Comparison of ENCODE assay signal across 16 cellular contexts in genomic region chr2:78757191-78757590, GRCh38.
DNase-seq lines count a peak whose midpoint lies in the region; ATAC-seq, FAIRE-seq and TF ChIP-seq lines count a peak whose summit lies in the region.
"Had no signal": no experiment of that assay in that cellular context is flagged by ENCODE, and none has a peak within 500 bp of the region (broad histone marks: within the 10 kb centered on the region; RNA-seq: fewer than 3 reads in every experiment).

No MANE protein-coding gene starts in this region.

- H3K23me2 ChIP-seq in H1 (ENCODE audit: low read depth, low read length): no peaks in the 10 kb centered on the region

- H3K4me3 ChIP-seq in GM23338 (no peak overlapping the region), H1 (ENCODE audit: extremely low read depth in 1 of 4, insufficient read depth in 2 of 4, low read depth in 3 of 4, low read length in 4 of 4) (no peak overlapping the region), rectal smooth muscle tissue (ENCODE audit: low read length) (no peak overlapping the region), tibial nerve (no peak overlapping the region)
- H3K4me3 ChIP-seq: BLaER1 had no signal

- no peak overlapping the region for H2AFZ ChIP-seq in GM23338
- no peak overlapping the region for H2AFZ ChIP-seq in H1 (ENCODE audit: low read length)

- no peaks in the 10 kb centered on the region for H3K79me1 ChIP-seq in H1 (ENCODE audit: low read depth, low read length)

- H3K9ac ChIP-seq in H1 (replicated peaks in 1 of 4; ENCODE audit: extremely low read depth in 1 of 4, low read depth in 3 of 4, low read length in 3 of 4) (no peak overlapping the region), rectal smooth muscle tissue (ENCODE audit: low read length) (no peak overlapping the region)
- H3K9ac ChIP-seq: BLaER1 had no signal

- TF ChIP-seq POLR2A in H1 (IDR thresholded peaks at IDR 0.05; ENCODE audit: control extremely low read depth in 1 of 2, low read depth in 2 of 2, low read length in 2 of 2): no peak
- TF ChIP-seq POLR2A in tibial nerve (IDR thresholded peaks at IDR 0.05): no peak

- DNase-seq in GM23338 (ENCODE audit: low spot score) (peak; percentile 59), H1 (ENCODE audit: low read depth in 1 of 2, low spot score in 2 of 2) (peak in 1 of 2 experiments; percentile 13), amygdala (lab: John Stamatoyannopoulos, UW) (no peak), tibial nerve (ENCODE audit: low spot score in 2 of 2) (no peak)
- DNase-seq: 8988T; AML-193; Caco-2; CD8-positive, alpha-beta memory T cell; HCEC 1CT; HFFc6 had no signal

- H3K4me1 ChIP-seq in GM23338 (ENCODE audit: insufficient read depth): peaks cover 4% of the 10 kb centered on the region; the same call in 1 of the 2 replicates
- peaks cover 2 to 8% (median 5%) of the 10 kb centered on the region in 4 experiments; a peak in 4 of 7 replicates for H3K4me1 ChIP-seq in H1 (replicated peaks in 1 of 4; ENCODE audit: control insufficient read depth in 3 of 4, insufficient read depth in 4 of 4, low read length in 3 of 4)
- H3K4me1 ChIP-seq in rectal smooth muscle tissue (ENCODE audit: control insufficient read depth, insufficient read depth, low read length): peaks cover 2% of the 10 kb centered on the region
- no peaks in the 10 kb centered on the region for H3K4me1 ChIP-seq in tibial nerve
- H3K4me1 ChIP-seq: BLaER1, Caco-2 had no signal

- H2BK20ac ChIP-seq in H1 (ENCODE audit: low read length): no peak overlapping the region

- H2BK120ac ChIP-seq in H1 (replicated peaks; ENCODE audit: low read depth, low read length): no peak overlapping the region

- no peaks in the 10 kb centered on the region; the same call in 1 of the 2 replicates for H3K9me2 ChIP-seq in GM23338 (ENCODE audit: insufficient read depth)

- no peak for TF ChIP-seq RAD21 in H1 (IDR thresholded peaks at IDR 0.05 in 1 of 2, conservative IDR thresholded peaks at IDR 0.05 in 1 of 2; ENCODE audit: low read depth in 2 of 2, low read length in 2 of 2)

- H3K4me3 Mint-ChIP-seq in GM23338 (no peak overlapping the region), nephron (no peak overlapping the region)
- H3K4me3 Mint-ChIP-seq: CD8-positive, alpha-beta memory T cell; HFFc6 had no signal

- CTCF ChIA-PET in H1 (lab: Charles Lee; ENCODE audit: partially characterized antibody): no interaction called here

- peak; percentile 81 for FAIRE-seq in H1 (lab: Jason Lieb, UNC)
- FAIRE-seq: GM18507 had no signal

- TF ChIP-seq EP300 in H1 (IDR thresholded peaks at IDR 0.05; ENCODE audit: borderline replicate concordance in 1 of 2, low read depth in 2 of 2, low read length in 2 of 2) (no peak), tibial nerve (IDR thresholded peaks at IDR 0.05) (no peak)

- H2BK15ac ChIP-seq in H1 (ENCODE audit: low read length): no peak overlapping the region

- H4K20me1 ChIP-seq in GM23338 (replicated peaks; ENCODE audit: insufficient read depth): no peaks in the 10 kb centered on the region
- no peaks in the 10 kb centered on the region for H4K20me1 ChIP-seq in H1 (replicated peaks in 1 of 2; ENCODE audit: control insufficient read depth in 1 of 2, insufficient read depth in 2 of 2, low read length in 2 of 2)
- H4K20me1 ChIP-seq: BLaER1 had no signal

- H3K27me3 Mint-ChIP-seq in GM23338 (ENCODE audit: insufficient read depth, low read depth, poor library complexity) (peaks cover 12% of the 10 kb centered on the region), nephron (ENCODE audit: low read depth) (peaks cover 7% of the 10 kb centered on the region)

- H3K36me3 ChIP-seq in GM23338 (ENCODE audit: insufficient read depth) (no peaks in the 10 kb centered on the region), H1 (ENCODE audit: control insufficient read depth in 2 of 4, insufficient read depth in 4 of 4, low read length in 3 of 4) (no peaks in the 10 kb centered on the region), rectal smooth muscle tissue (ENCODE audit: control insufficient read depth, insufficient read depth, low read length) (no peaks in the 10 kb centered on the region), tibial nerve (no peaks in the 10 kb centered on the region)
- H3K36me3 ChIP-seq: BLaER1 had no signal

- H4K91ac ChIP-seq in H1 (replicated peaks; ENCODE audit: insufficient read length, low read length): no peak overlapping the region

- TF ChIP-seq CTCF in GM23338 (conservative IDR thresholded peaks at IDR 0.05; ENCODE audit: low read depth in 2 of 2): no peak
- no peak for TF ChIP-seq CTCF in H1 (IDR thresholded peaks at IDR 0.05; ENCODE audit: control extremely low read depth in 1 of 3, insufficient read depth in 1 of 3, low read depth in 1 of 3, low read length in 3 of 3)
- no peak for TF ChIP-seq CTCF in nephron (IDR thresholded peaks at IDR 0.05; ENCODE audit: unreplicated experiment in 3 of 3)
- no peak for TF ChIP-seq CTCF in tibial nerve (IDR thresholded peaks at IDR 0.05)

- no peak overlapping the region for H4K8ac ChIP-seq in H1 (ENCODE audit: extremely low read depth, insufficient read depth, low read length)

- H3K27me3 ChIP-seq in GM23338 (ENCODE audit: insufficient read depth) (no peaks in the 10 kb centered on the region), H1 (replicated peaks in 1 of 4; ENCODE audit: control insufficient read depth in 3 of 4, extremely low read depth in 1 of 4, insufficient read depth in 3 of 4, low read length in 3 of 4) (no peaks in the 10 kb centered on the region; a peak in 1 of 7 replicates), rectal smooth muscle tissue (ENCODE audit: control insufficient read depth, insufficient read depth, low read length) (no peaks in the 10 kb centered on the region), tibial nerve (no peaks in the 10 kb centered on the region)
- H3K27me3 ChIP-seq: BLaER1 had no signal

- no peak overlapping the region for H3K27ac ChIP-seq in GM23338 (ENCODE audit: low read depth)
- no peak overlapping the region for H3K27ac ChIP-seq in H1 (ENCODE audit: low read depth, low read length)
- peak overlapping the region; percentile 21 for H3K27ac ChIP-seq in rectal smooth muscle tissue (ENCODE audit: low read depth, low read length)
- no peak overlapping the region for H3K27ac ChIP-seq in tibial nerve
- H3K27ac ChIP-seq: BLaER1, HL-60 had no signal

- H3K27ac Mint-ChIP-seq in GM23338 (no peak overlapping the region), nephron (peak overlapping the region in 2 of 3 experiments; percentile 43 to 68)
- H3K27ac Mint-ChIP-seq: CD8-positive, alpha-beta memory T cell; HFFc6 had no signal

- peaks cover 37% of the 10 kb centered on the region for H3K9me3 Mint-ChIP-seq in GM23338
- peaks cover 20% of the 10 kb centered on the region for H3K9me3 Mint-ChIP-seq in nephron

- no peak overlapping the region for H2BK12ac ChIP-seq in H1 (ENCODE audit: low read depth, low read length)

- H3K4me2 ChIP-seq in GM23338 (no peak overlapping the region), H1 (ENCODE audit: insufficient read depth in 1 of 2, low read depth in 2 of 2, low read length in 2 of 2) (no peak overlapping the region)
- H3K4me2 ChIP-seq: BLaER1 had no signal

- no peaks in the 10 kb centered on the region for H3F3A ChIP-seq in GM23338 (replicated peaks; ENCODE audit: low read depth)

- no peak overlapping the region for H3K4ac ChIP-seq in H1 (replicated peaks; ENCODE audit: insufficient read length, low read depth, low read length)

- peaks cover 22% of the 10 kb centered on the region for H3K4me1 Mint-ChIP-seq in GM23338
- H3K4me1 Mint-ChIP-seq in nephron: peaks cover 5% of the 10 kb centered on the region
- H3K4me1 Mint-ChIP-seq: CD8-positive, alpha-beta memory T cell had no signal

- H3K36me3 Mint-ChIP-seq in GM23338 (ENCODE audit: low read depth) (peaks cover 21% of the 10 kb centered on the region), nephron (ENCODE audit: low read depth) (no peaks in the 10 kb centered on the region)

- no peak overlapping the region for H3K56ac ChIP-seq in H1 (replicated peaks; ENCODE audit: insufficient read length, low read depth, low read length)

- H3K18ac ChIP-seq in H1 (ENCODE audit: extremely low read depth, low read length): no peak overlapping the region

- ATAC-seq in GM23338: peak; percentile 62
- no peak for ATAC-seq in GM19397 (IDR thresholded peaks at IDR 0.05; ENCODE audit: unreplicated experiment)

- 80% methylated on average over 1 of the region's 1 CpG; no CpG with 5 or more reads in 1 of the 2 experiments for WGBS in H1 (ENCODE audit: extremely low coverage in 1 of 2, insufficient coverage in 1 of 2, insufficient read length in 1 of 2, insufficient replicate concordance in 2 of 2, low coverage in 1 of 2, low lambda C conversion rate in 2 of 2, missing lambda C conversion rate in 1 of 2), 2 experiments
- 10 to 27% methylated on average over 1 of the region's 1 CpG for WGBS in tibial nerve, 2 donors

- no peak overlapping the region for H3K23ac ChIP-seq in H1 (ENCODE audit: insufficient read length)

- H4K5ac ChIP-seq in H1 (ENCODE audit: insufficient read length, low read depth, low read length): no peak overlapping the region

- H3K79me2 ChIP-seq in GM23338 (replicated peaks; ENCODE audit: insufficient read depth): no peaks in the 10 kb centered on the region
- H3K79me2 ChIP-seq in H1 (ENCODE audit: control insufficient read depth in 1 of 2, insufficient read depth in 2 of 2, low read length in 2 of 2): no peaks in the 10 kb centered on the region

- no peak overlapping the region for H2AK5ac ChIP-seq in H1 (ENCODE audit: low read depth, low read length)

- no peak overlapping the region for H3K14ac ChIP-seq in H1 (ENCODE audit: insufficient read length)

- POLR2A ChIA-PET in H1 (lab: Charles Lee; ENCODE audit: partially characterized antibody): no interaction called here

- no peak overlapping the region for H2BK5ac ChIP-seq in H1 (ENCODE audit: low read depth, low read length)

- peaks cover 0 to 2% of the 10 kb centered on the region in 2 experiments; a peak in 2 of 4 replicates for H3K9me3 ChIP-seq in H1 (ENCODE audit: insufficient read depth in 2 of 2, low read depth in 1 of 2, low read length in 1 of 2)
- peaks cover 0 to 21% (median 0%) of the 10 kb centered on the region in 4 donors for H3K9me3 ChIP-seq in tibial nerve

TF ChIP-seq in H1, 55 proteins besides CTCF, POLR2A, EP300 and RAD21:
- TF ChIP-seq TEAD4 (IDR thresholded peaks at IDR 0.05; ENCODE audit: low read depth, low read length): peak; percentile 56; the same call in 1 of the 2 replicates
- no peak for TF ChIP-seq SP1 (IDR thresholded peaks at IDR 0.05; ENCODE audit: low read depth, low read length)
TF ChIP-seq in H1: peak in this region for 1.
